Comparison of ENCODE assay signal across 14 cellular contexts in genomic region chr3:16369885-16370284, GRCh38.
DNase-seq lines count a peak whose midpoint lies in the region; ATAC-seq, FAIRE-seq and TF ChIP-seq lines count a peak whose summit lies in the region.
"Had no signal": no experiment of that assay in that cellular context is flagged by ENCODE, and none has a peak within 500 bp of the region (broad histone marks: within the 10 kb centered on the region; RNA-seq: fewer than 3 reads in every experiment).

No MANE protein-coding gene starts in this region.

- intact Hi-C loops in GM12878 (cut with micrococcal nuclease; ENCODE audit: unreplicated experiment), result loop anchor here (5.0 kb wide), 1 partner anchor 1372 kb away; the partner anchor contains the start of gene TBC1D5
- intact Hi-C loops in thyroid gland (cut with DNase I), result no loop called here

- H3K27me3 ChIP-seq in GM12878 (replicated peaks in 1 of 2; ENCODE audit: control insufficient read depth in 2 of 2, insufficient read depth in 2 of 2, low read length in 1 of 2) (no peaks in the 10 kb centered on the region), layer of hippocampus (ENCODE audit: control insufficient read depth, insufficient read depth, low read length) (no peaks in the 10 kb centered on the region), thyroid gland (no peaks in the 10 kb centered on the region)

- no peak overlapping the region for H3K4me2 ChIP-seq in GM12878 (ENCODE audit: control insufficient read depth, insufficient read depth)
- H3K4me2 ChIP-seq: A549 had no signal

- no peak overlapping the region for H3K9ac ChIP-seq in GM12878 (ENCODE audit: control insufficient read depth, insufficient read depth, low read length)

- H3K9me3 Mint-ChIP-seq in activated T-cell treated with anti-CD3 and anti-CD28 coated beads, Interleukin-2, amount 50 U/mL, for 72 hours, result no peaks in the 10 kb centered on the region
- no peaks in the 10 kb centered on the region for H3K9me3 Mint-ChIP-seq in progenitor cell of endocrine pancreas (ENCODE audit: low read depth)

- no peak for DNase-seq in activated T-cell treated with anti-CD3 and anti-CD28 coated beads, Interleukin-2, amount 50 U/mL, for 72 hours
- DNase-seq in activated T-cell treated with anti-CD3 and anti-CD28 coated beads, Interleukin-2, amount 50 U/mL, for 1 hour, result no peak
- DNase-seq in GM12878 (ENCODE audit: low read depth, low spot score) (no peak), thyroid gland (peak; percentile 33 to 45), progenitor cell of endocrine pancreas (ENCODE audit: low spot score, unreplicated experiment) (no peak), cortex of kidney (lab: John Stamatoyannopoulos, UW) (no peak)
- DNase-seq: activated effector memory CD4-positive, alpha-beta T cell treated with Interleukin-2 at 50 U/mL for 16 hours; dermis blood vessel endothelial cell; DMS53; stimulated activated CD8-positive, alpha-beta memory T cell treated with anti-CD3 and anti-CD28 coated beads, Interleukin-4, amount 100 ng/mL, for 48 hours had no signal

- no peak for TF ChIP-seq EP300 in GM12878 (IDR thresholded peaks at IDR 0.05; ENCODE audit: borderline replicate concordance in 1 of 2, control insufficient read depth in 1 of 2, low read depth in 2 of 2, low read length in 2 of 2)

- peak overlapping the region in 1 of 2 donors; percentile 52 for H3K4me3 Mint-ChIP-seq in activated T-cell treated with anti-CD3 and anti-CD28 coated beads, Interleukin-2, amount 50 U/mL, for 72 hours
- H3K4me3 Mint-ChIP-seq in progenitor cell of endocrine pancreas (ENCODE audit: low read depth), result no peak overlapping the region

- no peak for TF ChIP-seq RAD21 in GM12878 (IDR thresholded peaks at IDR 0.05; ENCODE audit: insufficient read depth, low read depth, low read length)

- RAD21 ChIA-PET in GM12878 (lab: Charles Lee; ENCODE audit: unreplicated experiment), result interaction anchor here (0.8 to 6.5 kb wide), 11 partner anchors 9 to 180 kb away, joined by 3 to 42 read pairs (median 4); no protein-coding TSS in a partner anchor

- CTCF ChIA-PET in GM12878 (lab: Yijun Ruan, JAX), result interaction anchor here (1.0 to 2.1 kb wide), 6 partner anchors 10 to 146 kb away, joined by 3 to 7 read pairs (median 5); no protein-coding TSS in a partner anchor

- SMC1A ChIA-PET in GM12878 (lab: Charles Lee; ENCODE audit: uncharacterized antibody, unreplicated experiment), result interaction anchor here (1.1 to 2.6 kb wide), 14 partner anchors 9 to 141 kb away, joined by 3 to 26 read pairs (median 5); no protein-coding TSS in a partner anchor

- H3K36me3 Mint-ChIP-seq in activated T-cell treated with anti-CD3 and anti-CD28 coated beads, Interleukin-2, amount 50 U/mL, for 72 hours (ENCODE audit: insufficient read depth in 2 of 2), result peaks cover 23 to 47% of the 10 kb centered on the region in 2 donors
- H3K36me3 Mint-ChIP-seq in progenitor cell of endocrine pancreas (ENCODE audit: insufficient read depth), result no peaks in the 10 kb centered on the region

- in situ Hi-C loops in GM12878 (cut with MboI), result loop anchor here (5.0 to 10.0 kb wide), 2 partner anchors 147 to 565 kb away; no protein-coding TSS in a partner anchor

- ATAC-seq in activated T-cell treated with anti-CD3 and anti-CD28 coated beads, Interleukin-2, amount 50 U/mL, for 72 hours (replicated peaks in 1 of 2), result no peak
- ATAC-seq in GM12878, result no peak
- no peak for ATAC-seq in HG03460 (IDR thresholded peaks at IDR 0.05; ENCODE audit: unreplicated experiment)
- ATAC-seq: A549 had no signal

- H3K36me3 ChIP-seq in GM12878 (ENCODE audit: control insufficient read depth in 2 of 2, insufficient read depth in 2 of 2, low read length in 1 of 2) (peaks cover 19 to 26% of the 10 kb centered on the region in 2 experiments), thyroid gland (peaks cover 8% of the 10 kb centered on the region in 2 donors)

- H3K4me3 ChIP-seq in GM12878, result 0 out of 2 replicates have a peak overlapping the region, but pooled peaks have one; percentile 35
- H3K4me3 ChIP-seq in thyroid gland (replicated peaks in 1 of 3), result no peak overlapping the region
- H3K4me3 ChIP-seq: A549 had no signal

- H3K27me3 Mint-ChIP-seq in activated T-cell treated with anti-CD3 and anti-CD28 coated beads, Interleukin-2, amount 50 U/mL, for 72 hours (ENCODE audit: low read depth), result no peaks in the 10 kb centered on the region
- no peaks in the 10 kb centered on the region for H3K27me3 Mint-ChIP-seq in progenitor cell of endocrine pancreas

- 97% methylated on average over 8 of the region's 8 CpGs for WGBS in GM12878 (ENCODE audit: insufficient coverage, insufficient replicate concordance, low lambda C conversion rate, missing lambda C conversion rate)
- 68 to 69% methylated on average over 8 of the region's 8 CpGs for WGBS in thyroid gland, 2 donors

- peak overlapping the region; percentile 96 for H3K27ac ChIP-seq in GM12878 (ENCODE audit: control insufficient read depth, insufficient read depth)
- H3K27ac ChIP-seq in layer of hippocampus (ENCODE audit: low read depth, low read length), result peak overlapping the region; percentile 13
- H3K27ac ChIP-seq in thyroid gland, result peak overlapping the region; percentile 87 to 94 (median 92)
- H3K27ac ChIP-seq: A549, RWPE1 had no signal

- POLR2A ChIA-PET in GM12878 (lab: Charles Lee), result interaction anchor here (1.3 to 2.0 kb wide), 5 partner anchors 9 to 146 kb away, joined by 3 to 8 read pairs (median 4); no protein-coding TSS in a partner anchor

- no peak for TF ChIP-seq CTCF in GM12878 (IDR thresholded peaks at IDR 0.05 in 2 of 3, conservative IDR thresholded peaks at IDR 0.05 in 1 of 3; ENCODE audit: control insufficient read depth in 2 of 3, extremely low read depth in 1 of 3, insufficient read depth in 1 of 3, low read depth in 3 of 3, low read length in 3 of 3)
- no peak for TF ChIP-seq CTCF in thyroid gland (IDR thresholded peaks at IDR 0.05)
- no peak for TF ChIP-seq CTCF in progenitor cell of endocrine pancreas (IDR thresholded peaks at IDR 0.05; ENCODE audit: unreplicated experiment)

- no peak overlapping the region for H2AFZ ChIP-seq in GM12878 (ENCODE audit: control insufficient read depth, low read depth, low read length)

- BruUV-seq in GM12878 (replicated peaks; lab: Mats Ljungman, UMichigan), result no TSS peak

- peak overlapping the region; percentile 12 for H3K27ac Mint-ChIP-seq in activated T-cell treated with anti-CD3 and anti-CD28 coated beads, Interleukin-2, amount 50 U/mL, for 72 hours
- H3K27ac Mint-ChIP-seq in progenitor cell of endocrine pancreas, result no peak overlapping the region

- no peak for FAIRE-seq in GM12878 (lab: Jason Lieb, UNC)
- FAIRE-seq: A549 had no signal

- H3K4me1 ChIP-seq in GM12878 (ENCODE audit: control insufficient read depth, insufficient read depth, low read length), result peaks cover 51% of the 10 kb centered on the region
- peaks cover 57 to 60% of the 10 kb centered on the region in 2 donors for H3K4me1 ChIP-seq in thyroid gland
- H3K4me1 ChIP-seq: A549 had no signal

- H3K4me1 Mint-ChIP-seq in activated T-cell treated with anti-CD3 and anti-CD28 coated beads, Interleukin-2, amount 50 U/mL, for 72 hours (ENCODE audit: low read depth), result peaks cover 61% of the 10 kb centered on the region
- peaks cover 12% of the 10 kb centered on the region for H3K4me1 Mint-ChIP-seq in progenitor cell of endocrine pancreas (ENCODE audit: low read depth)

- H3K9me3 ChIP-seq in GM12878 (replicated peaks; ENCODE audit: control insufficient read depth, insufficient read depth, low read length), result no peaks in the 10 kb centered on the region
- no peaks in the 10 kb centered on the region for H3K9me3 ChIP-seq in thyroid gland
- H3K9me3 ChIP-seq: A549 had no signal

- peaks cover 29% of the 10 kb centered on the region for H3K79me2 ChIP-seq in GM12878 (ENCODE audit: control insufficient read depth, insufficient read depth, low read length)

- no peaks in the 10 kb centered on the region for H4K20me1 ChIP-seq in GM12878 (ENCODE audit: control insufficient read depth, insufficient read depth)

- TF ChIP-seq POLR2A in GM12878 (IDR thresholded peaks at IDR 0.05; ENCODE audit: low read depth, low read length), result no peak
- TF ChIP-seq POLR2A in thyroid gland (IDR thresholded peaks at IDR 0.05), result no peak

TF ChIP-seq in GM12878, 131 proteins besides CTCF, POLR2A, EP300 and RAD21:
- TF ChIP-seq SRF (IDR thresholded peaks at IDR 0.05; ENCODE audit: low read depth in 2 of 2, low read length in 2 of 2), result no peak
- 0 out of 2 replicates have a peak, but pooled peaks have one; percentile 5 for TF ChIP-seq MTA3 (IDR thresholded peaks at IDR 0.05; ENCODE audit: borderline replicate concordance, low read length)
- peak; percentile 1; the same call in 1 of the 2 replicates for TF ChIP-seq POLR2AphosphoS5 (IDR thresholded peaks at IDR 0.05; ENCODE audit: low read length)
TF ChIP-seq in GM12878: peak in this region for 2.

Comparison
In these comparisons a context has a peak if more than half of its experiments do, and no peak if none do; other contexts are left out.
1. DNase-seq: peak in thyroid gland (2 of 2); none in activated T-cell treated with anti-CD3 and anti-CD28 coated beads, Interleukin-2, amount 50 U/mL, for 72 hours (0 of 2), activated T-cell treated with anti-CD3 and anti-CD28 coated beads, Interleukin-2, amount 50 U/mL, for 1 hour (single experiment), GM12878 (single experiment), progenitor cell of endocrine pancreas (single experiment) and cortex of kidney (single experiment).
2. H3K27ac ChIP-seq: peak in every context shown above with its lines; median percentile 96 in GM12878; 92 in thyroid gland; 13 in layer of hippocampus.